ENCODE assay signal across 23 cellular contexts in the genomic region with DNA sequence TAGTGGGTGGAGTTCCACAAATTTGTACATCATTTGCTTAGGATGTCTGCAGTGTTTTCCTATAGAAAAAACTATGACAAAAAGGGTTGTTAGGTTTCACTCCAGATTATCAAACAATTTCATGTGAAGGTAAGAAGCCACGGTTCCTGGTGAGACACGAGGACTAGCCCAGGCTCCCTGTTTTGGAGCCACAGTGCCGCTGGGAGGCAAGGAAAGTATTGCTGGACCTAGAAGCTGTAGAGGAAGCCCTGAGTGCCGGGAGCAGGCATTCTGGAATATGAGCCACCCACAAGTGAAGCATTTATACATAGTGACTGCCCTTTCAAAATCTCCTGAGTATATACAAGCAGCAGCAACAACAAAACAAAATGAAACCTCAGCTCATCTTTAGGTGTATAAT.
DNase-seq lines count a peak whose midpoint lies in the region; ATAC-seq and TF ChIP-seq lines count a peak whose summit lies in the region.
"Had no signal": no experiment of that assay in that cellular context is flagged by ENCODE, and none has a peak within 500 bp of the region (broad histone marks: within the 10 kb centered on the region; RNA-seq: fewer than 3 reads in every experiment).

No MANE protein-coding gene starts in this region.

- H3K9me3 ChIP-seq in HUES48 (ENCODE audit: control insufficient read depth, insufficient read depth, low read length) (no peaks in the 10 kb centered on the region), iPS-20b (ENCODE audit: insufficient read depth, low read depth, low read length) (peaks cover 4% of the 10 kb centered on the region; the same call in 1 of the 2 replicates)
- H3K9me3 ChIP-seq: MG63 had no signal

- no peak overlapping the region for H3K27ac Mint-ChIP-seq in stimulated activated naive CD8-positive, alpha-beta T cell treated with anti-CD3 and anti-CD28 coated beads, Interleukin-15, amount 100 ng/mL, for 72 hours
- H3K27ac Mint-ChIP-seq in activated CD4-positive, alpha-beta memory T cell treated with anti-CD3 and anti-CD28 coated beads for 36 hours, result no peak overlapping the region
- H3K27ac Mint-ChIP-seq: CD4-positive, alpha-beta T cell had no signal

- no peaks in the 10 kb centered on the region for H3K27me3 Mint-ChIP-seq in stimulated activated naive CD8-positive, alpha-beta T cell treated with anti-CD3 and anti-CD28 coated beads, Interleukin-15, amount 100 ng/mL, for 72 hours
- H3K27me3 Mint-ChIP-seq in activated CD4-positive, alpha-beta memory T cell treated with anti-CD3 and anti-CD28 coated beads for 36 hours, result no peaks in the 10 kb centered on the region
- H3K27me3 Mint-ChIP-seq: CD4-positive, alpha-beta T cell had no signal

- no peak overlapping the region for H3K4me3 Mint-ChIP-seq in stimulated activated naive CD8-positive, alpha-beta T cell treated with anti-CD3 and anti-CD28 coated beads, Interleukin-15, amount 100 ng/mL, for 72 hours
- H3K4me3 Mint-ChIP-seq in activated CD4-positive, alpha-beta memory T cell treated with anti-CD3 and anti-CD28 coated beads for 36 hours, result no peak overlapping the region
- H3K4me3 Mint-ChIP-seq: CD4-positive, alpha-beta T cell had no signal

- TF ChIP-seq CTCF in VCaP (conservative IDR thresholded peaks at IDR 0.05), result no peak

- CTCF ChIA-PET in activated CD4-positive, alpha-beta memory T cell treated with anti-CD3 and anti-CD28 coated beads for 36 hours (lab: Charles Lee), result interaction anchor here (0.9 kb wide), 1 partner anchor 11 kb away, joined by 3 read pairs; no protein-coding TSS in a partner anchor

- no peaks in the 10 kb centered on the region for H3K36me3 Mint-ChIP-seq in activated CD4-positive, alpha-beta memory T cell treated with anti-CD3 and anti-CD28 coated beads for 36 hours

- H3K27me3 ChIP-seq in HUES48 (ENCODE audit: control insufficient read depth, insufficient read depth, low read length) (no peaks in the 10 kb centered on the region), iPS-20b (ENCODE audit: insufficient read depth, low read length) (no peaks in the 10 kb centered on the region)
- H3K27me3 ChIP-seq: BLaER1, MG63 had no signal

- H3K4me3 ChIP-seq in HUES48 (ENCODE audit: low read depth, low read length) (0 out of 2 replicates have a peak overlapping the region, but pooled peaks have one; percentile 10), iPS-20b (ENCODE audit: low read length) (peak overlapping the region; percentile 6; the same call in 1 of the 2 replicates)
- H3K4me3 ChIP-seq: BLaER1, GM23248, K562, MG63, SK-N-MC had no signal

- POLR2A ChIA-PET in activated CD4-positive, alpha-beta memory T cell treated with anti-CD3 and anti-CD28 coated beads for 36 hours (lab: Charles Lee), result no interaction called here

- H3K9me3 Mint-ChIP-seq in stimulated activated naive CD8-positive, alpha-beta T cell treated with anti-CD3 and anti-CD28 coated beads, Interleukin-15, amount 100 ng/mL, for 72 hours, result peaks cover 10 to 12% of the 10 kb centered on the region in 2 donors
- H3K9me3 Mint-ChIP-seq in activated CD4-positive, alpha-beta memory T cell treated with anti-CD3 and anti-CD28 coated beads for 36 hours, result peaks cover 5% of the 10 kb centered on the region

- peaks cover 41% of the 10 kb centered on the region for H3K4me1 ChIP-seq in HUES48 (ENCODE audit: control insufficient read depth, insufficient read depth, low read length)
- H3K4me1 ChIP-seq in iPS-20b (ENCODE audit: insufficient read depth, low read length), result peaks cover 35% of the 10 kb centered on the region
- H3K4me1 ChIP-seq: BLaER1 had no signal

- H3K9ac ChIP-seq in HUES48 (ENCODE audit: low read depth, low read length) (peak overlapping the region; percentile 12; the same call in 1 of the 2 replicates), iPS-20b (ENCODE audit: low read depth, low read length) (peak overlapping the region; percentile 38; the same call in 1 of the 2 replicates)
- H3K9ac ChIP-seq: BLaER1, GM23248 had no signal

- ATAC-seq in stimulated activated naive CD8-positive, alpha-beta T cell treated with anti-CD3 and anti-CD28 coated beads, Interleukin-15, amount 100 ng/mL, for 72 hours, result no peak
- ATAC-seq: K562 had no signal

- H3K27ac ChIP-seq in HUES48 (ENCODE audit: low read depth, low read length) (peak overlapping the region; percentile 44), VCaP (peak overlapping the region; percentile 97), iPS-20b (ENCODE audit: low read length) (peak overlapping the region; percentile 67)
- H3K27ac ChIP-seq: BLaER1, GM23248, SK-N-MC had no signal

- peaks cover 5% of the 10 kb centered on the region for H3K4me1 Mint-ChIP-seq in stimulated activated naive CD8-positive, alpha-beta T cell treated with anti-CD3 and anti-CD28 coated beads, Interleukin-15, amount 100 ng/mL, for 72 hours
- H3K4me1 Mint-ChIP-seq in activated CD4-positive, alpha-beta memory T cell treated with anti-CD3 and anti-CD28 coated beads for 36 hours (ENCODE audit: low read depth), result no peaks in the 10 kb centered on the region

- DNase-seq in GM03348 (ENCODE audit: low spot score), result peak; percentile 19
- no peak for DNase-seq in mucosa of gallbladder (ENCODE audit: low spot score)
- no peak for DNase-seq in stimulated activated naive CD8-positive, alpha-beta T cell treated with anti-CD3 and anti-CD28 coated beads, Interleukin-15, amount 100 ng/mL, for 72 hours
- DNase-seq in activated CD4-positive, alpha-beta memory T cell treated with anti-CD3 and anti-CD28 coated beads for 36 hours, result no peak
- DNase-seq: CD4-positive, alpha-beta T cell; COR-L47; DMS 273 treated with DMSO at 0.1 percent for 48 hours; DMS79 treated with DMSO at 0.1 percent for 48 hours; GM23248; MG63; NCI-H1048; NCI-H1417 treated with DMSO at 0.1 percent for 48 hours; NCI-H187 treated with DMSO at 0.1 percent for 48 hours; NCI-H2171 treated with DMSO at 0.1 percent for 48 hours; NCI-H524 treated with DMSO at 0.1 percent for 48 hours; NCI-H82; SHP77 had no signal

- no peaks in the 10 kb centered on the region for H3K36me3 ChIP-seq in HUES48 (ENCODE audit: control insufficient read depth, insufficient read depth, low read length)
- no peaks in the 10 kb centered on the region for H3K36me3 ChIP-seq in iPS-20b (ENCODE audit: insufficient read depth, low read depth, low read length)
- H3K36me3 ChIP-seq: BLaER1, MG63 had no signal

- intact Hi-C loops in activated CD4-positive, alpha-beta memory T cell treated with anti-CD3 and anti-CD28 coated beads for 36 hours (cut with micrococcal nuclease), result no loop called here

Comparison
In these comparisons a context has a peak if more than half of its experiments do, and no peak if none do; other contexts are left out.
1. H3K27ac ChIP-seq: peak in every context shown above with its lines; median percentile 97 in VCaP; 67 in iPS-20b; 44 in HUES48.